13 cellular contexts compared by ENCODE assay signal in genomic region chr4:79650794-79651431, GRCh38.
A peak's percentile ranks its signal among the peaks of the same experiment; 100 is the strongest.
DNase-seq lines count a peak whose midpoint lies in the region; ATAC-seq and TF ChIP-seq lines count a peak whose summit lies in the region.
"Had no signal": no experiment of that assay in that cellular context is flagged by ENCODE, and none has a peak within 500 bp of the region (broad histone marks: within the 10 kb centered on the region; RNA-seq: fewer than 3 reads in every experiment).

No MANE protein-coding gene starts in this region.

- H3K9me3 Mint-ChIP-seq in nephron (no peaks in the 10 kb centered on the region), CD14-positive monocyte (no peaks in the 10 kb centered on the region), natural killer cell (peaks cover 4 to 6% of the 10 kb centered on the region in 2 donors)
- H3K9me3 Mint-ChIP-seq: activated B cell treated with CpG ODN at 0.5 μM for 24 hours had no signal

- DNase-seq in DMS 273 treated with DMSO at 0.1 percent for 48 hours (lab: John Stamatoyannopoulos, UW) = peak; percentile 64
- peak; percentile 24 to 54 for DNase-seq in NCI-H446 (lab: John Stamatoyannopoulos, UW)
- peak; percentile 52 for DNase-seq in epithelial cell of prostate (ENCODE audit: low read depth, low spot score)
- no peak for DNase-seq in DMS79 (lab: John Stamatoyannopoulos, UW)
- DNase-seq in NAMALWA (ENCODE audit: low spot score) = no peak
- DNase-seq in CD14-positive monocyte (ENCODE audit: low spot score) = no peak
- DNase-seq in natural killer cell = no peak
- DNase-seq: activated B cell treated with CpG ODN at 0.5 μM for 24 hours, aorta, NCI-H510A, substantia nigra had no signal

- ATAC-seq in natural killer cell = no peak

- no peak overlapping the region for H3K4me3 Mint-ChIP-seq in nephron
- H3K4me3 Mint-ChIP-seq in CD14-positive monocyte = no peak overlapping the region
- H3K4me3 Mint-ChIP-seq in natural killer cell = no peak overlapping the region
- H3K4me3 Mint-ChIP-seq: activated B cell treated with CpG ODN at 0.5 μM for 24 hours had no signal

- H3K36me3 Mint-ChIP-seq in nephron (ENCODE audit: low read depth) = no peaks in the 10 kb centered on the region
- no peaks in the 10 kb centered on the region for H3K36me3 Mint-ChIP-seq in CD14-positive monocyte
- H3K36me3 Mint-ChIP-seq in natural killer cell = no peaks in the 10 kb centered on the region

- H3K27ac ChIP-seq in epithelial cell of prostate = peak overlapping the region; percentile 47
- H3K27ac ChIP-seq: HL-60 had no signal

- intact Hi-C loops in CD14-positive monocyte (cut with micrococcal nuclease) (no loop called here), natural killer cell (cut with micrococcal nuclease) (no loop called here)

- H3K27me3 Mint-ChIP-seq in nephron (ENCODE audit: low read depth) = no peaks in the 10 kb centered on the region
- peaks cover 0 to 1% (median 0%) of the 10 kb centered on the region in 3 donors for H3K27me3 Mint-ChIP-seq in CD14-positive monocyte (ENCODE audit: low read depth in 3 of 3)
- no peaks in the 10 kb centered on the region for H3K27me3 Mint-ChIP-seq in natural killer cell (ENCODE audit: low read depth in 2 of 2)
- H3K27me3 Mint-ChIP-seq: activated B cell treated with CpG ODN at 0.5 μM for 24 hours had no signal

- H3K27ac Mint-ChIP-seq in nephron = peak overlapping the region; percentile 29 to 87 (median 77)
- no peak overlapping the region for H3K27ac Mint-ChIP-seq in CD14-positive monocyte
- no peak overlapping the region for H3K27ac Mint-ChIP-seq in natural killer cell
- H3K27ac Mint-ChIP-seq: activated B cell treated with CpG ODN at 0.5 μM for 24 hours had no signal

- TF ChIP-seq CTCF in nephron (IDR thresholded peaks at IDR 0.05; ENCODE audit: unreplicated experiment in 3 of 3) = no peak
- TF ChIP-seq CTCF in CD14-positive monocyte (IDR thresholded peaks at IDR 0.05) = no peak
- TF ChIP-seq CTCF in natural killer cell (IDR thresholded peaks at IDR 0.05) = no peak

- peaks cover 31% of the 10 kb centered on the region for H3K4me1 Mint-ChIP-seq in nephron
- no peaks in the 10 kb centered on the region for H3K4me1 Mint-ChIP-seq in CD14-positive monocyte
- no peaks in the 10 kb centered on the region for H3K4me1 Mint-ChIP-seq in natural killer cell
- H3K4me1 Mint-ChIP-seq: activated B cell treated with CpG ODN at 0.5 μM for 24 hours had no signal

Comparison
In these comparisons a context has a peak if more than half of its experiments do, and no peak if none do; other contexts are left out.
1. DNase-seq: peak in DMS 273 treated with DMSO at 0.1 percent for 48 hours (single experiment), NCI-H446 (2 of 2) and epithelial cell of prostate (single experiment); none in DMS79 (single experiment), NAMALWA (single experiment), CD14-positive monocyte (single experiment) and natural killer cell (single experiment).
2. H3K27ac Mint-ChIP-seq: peak in nephron (3 of 3); none in CD14-positive monocyte (0 of 7) and natural killer cell (0 of 2).